In genomic region chr2:88831792-88832248, GRCh38 we compare ENCODE assay signal across 9 cellular contexts.
DNase-seq lines count a peak whose midpoint lies in the region; ATAC-seq and TF ChIP-seq lines count a peak whose summit lies in the region.
"Had no signal": no experiment of that assay in that cellular context is flagged by ENCODE, and none has a peak within 500 bp of the region (broad histone marks: within the 10 kb centered on the region; RNA-seq: fewer than 3 reads in every experiment).

No MANE protein-coding gene starts in this region.

- H3K27me3 ChIP-seq in NT2/D1 (ENCODE audit: insufficient read depth, insufficient read length) (no peaks in the 10 kb centered on the region), thoracic aorta (replicated peaks; ENCODE audit: insufficient read depth) (no peaks in the 10 kb centered on the region)

- no peak overlapping the region for H3K27ac Mint-ChIP-seq in activated naive CD8-positive, alpha-beta T cell treated with anti-CD3 and anti-CD28 coated beads, Interleukin-2, amount 50 U/mL, for 24 hours

- no peaks in the 10 kb centered on the region for H3K9me3 ChIP-seq in NT2/D1 (ENCODE audit: insufficient read depth, low read length)
- H3K9me3 ChIP-seq in thoracic aorta: no peaks in the 10 kb centered on the region

- no peak overlapping the region for H3K9ac ChIP-seq in NT2/D1 (ENCODE audit: insufficient read length, low read depth)

- H3K4me1 ChIP-seq in NT2/D1 (ENCODE audit: insufficient read depth, insufficient read length) (no peaks in the 10 kb centered on the region), thoracic aorta (ENCODE audit: control insufficient read depth in 1 of 2, low read depth in 2 of 2) (no peaks in the 10 kb centered on the region)

- H3K27ac ChIP-seq in thoracic aorta: no peak overlapping the region

- H3K4me1 Mint-ChIP-seq in activated naive CD8-positive, alpha-beta T cell treated with anti-CD3 and anti-CD28 coated beads, Interleukin-2, amount 50 U/mL, for 24 hours: no peaks in the 10 kb centered on the region

- H3K4me3 ChIP-seq in NT2/D1 (ENCODE audit: insufficient read length, low read depth): no peak overlapping the region
- no peak overlapping the region for H3K4me3 ChIP-seq in thoracic aorta

- peaks cover 7% of the 10 kb centered on the region for H3K27me3 Mint-ChIP-seq in activated naive CD8-positive, alpha-beta T cell treated with anti-CD3 and anti-CD28 coated beads, Interleukin-2, amount 50 U/mL, for 24 hours

- in situ Hi-C loops in Caki2 (cut with HindIII; ENCODE audit: low pct_unique_long_range_greater_than_20kb, low sequenced_read_pairs): no loop called here

- H3K4me3 Mint-ChIP-seq in activated naive CD8-positive, alpha-beta T cell treated with anti-CD3 and anti-CD28 coated beads, Interleukin-2, amount 50 U/mL, for 24 hours: no peak overlapping the region
- H3K4me3 Mint-ChIP-seq: activated T-cell treated with anti-CD3 and anti-CD28 coated beads, Interleukin-2, amount 50 U/mL, for 4 hours had no signal

- TF ChIP-seq CTCF in thoracic aorta (IDR thresholded peaks at IDR 0.05): peak; percentile 12

- H3K9me3 Mint-ChIP-seq in activated naive CD8-positive, alpha-beta T cell treated with anti-CD3 and anti-CD28 coated beads, Interleukin-2, amount 50 U/mL, for 24 hours: no peaks in the 10 kb centered on the region
- H3K9me3 Mint-ChIP-seq: activated T-cell treated with anti-CD3 and anti-CD28 coated beads, Interleukin-2, amount 50 U/mL, for 4 hours had no signal

- H3K36me3 ChIP-seq in NT2/D1 (ENCODE audit: insufficient read depth, insufficient read length, low read length) (no peaks in the 10 kb centered on the region), thoracic aorta (no peaks in the 10 kb centered on the region)

- peak; percentile 35 for DNase-seq in Caki2 (ENCODE audit: low read depth)
- peak; percentile 70 for DNase-seq in NT2/D1 (ENCODE audit: low read depth, low spot score)
- peak; percentile 64 for DNase-seq in activated naive CD8-positive, alpha-beta T cell treated with anti-CD3 and anti-CD28 coated beads, Interleukin-2, amount 50 U/mL, for 24 hours
- DNase-seq in left lobe of liver (ENCODE audit: low spot score): no peak
- DNase-seq in thoracic aorta (ENCODE audit: low spot score): no peak
- DNase-seq in NCI-H2107 treated with DMSO at 0.1 percent for 48 hours (lab: John Stamatoyannopoulos, UW; ENCODE audit: unreplicated experiment): no peak
- DNase-seq: activated T-cell treated with anti-CD3 and anti-CD28 coated beads, Interleukin-2, amount 50 U/mL, for 4 hours had no signal

- ATAC-seq in GM19025 (IDR thresholded peaks at IDR 0.05; ENCODE audit: low read depth, unreplicated experiment) (peak; percentile 83), HG03045 (IDR thresholded peaks at IDR 0.05; ENCODE audit: unreplicated experiment) (peak; percentile 80), left lobe of liver (peak; percentile 76), thoracic aorta (ENCODE audit: insufficient number of reproducible peaks, low FRiP score, low read depth) (no peak)
- peak; percentile 79 for ATAC-seq in activated naive CD8-positive, alpha-beta T cell treated with anti-CD3 and anti-CD28 coated beads, Interleukin-2, amount 50 U/mL, for 24 hours

- H3K36me3 Mint-ChIP-seq in activated naive CD8-positive, alpha-beta T cell treated with anti-CD3 and anti-CD28 coated beads, Interleukin-2, amount 50 U/mL, for 24 hours (ENCODE audit: low read depth): no peaks in the 10 kb centered on the region

Comparison
In these comparisons a context has a peak if more than half of its experiments do, and no peak if none do; other contexts are left out.
1. DNase-seq: peak in Caki2 (single experiment), NT2/D1 (single experiment) and activated naive CD8-positive, alpha-beta T cell treated with anti-CD3 and anti-CD28 coated beads, Interleukin-2, amount 50 U/mL, for 24 hours (single experiment); none in left lobe of liver (single experiment), thoracic aorta (single experiment) and NCI-H2107 treated with DMSO at 0.1 percent for 48 hours (single experiment).